8 cellular contexts compared by ENCODE assay signal in the genomic region with DNA sequence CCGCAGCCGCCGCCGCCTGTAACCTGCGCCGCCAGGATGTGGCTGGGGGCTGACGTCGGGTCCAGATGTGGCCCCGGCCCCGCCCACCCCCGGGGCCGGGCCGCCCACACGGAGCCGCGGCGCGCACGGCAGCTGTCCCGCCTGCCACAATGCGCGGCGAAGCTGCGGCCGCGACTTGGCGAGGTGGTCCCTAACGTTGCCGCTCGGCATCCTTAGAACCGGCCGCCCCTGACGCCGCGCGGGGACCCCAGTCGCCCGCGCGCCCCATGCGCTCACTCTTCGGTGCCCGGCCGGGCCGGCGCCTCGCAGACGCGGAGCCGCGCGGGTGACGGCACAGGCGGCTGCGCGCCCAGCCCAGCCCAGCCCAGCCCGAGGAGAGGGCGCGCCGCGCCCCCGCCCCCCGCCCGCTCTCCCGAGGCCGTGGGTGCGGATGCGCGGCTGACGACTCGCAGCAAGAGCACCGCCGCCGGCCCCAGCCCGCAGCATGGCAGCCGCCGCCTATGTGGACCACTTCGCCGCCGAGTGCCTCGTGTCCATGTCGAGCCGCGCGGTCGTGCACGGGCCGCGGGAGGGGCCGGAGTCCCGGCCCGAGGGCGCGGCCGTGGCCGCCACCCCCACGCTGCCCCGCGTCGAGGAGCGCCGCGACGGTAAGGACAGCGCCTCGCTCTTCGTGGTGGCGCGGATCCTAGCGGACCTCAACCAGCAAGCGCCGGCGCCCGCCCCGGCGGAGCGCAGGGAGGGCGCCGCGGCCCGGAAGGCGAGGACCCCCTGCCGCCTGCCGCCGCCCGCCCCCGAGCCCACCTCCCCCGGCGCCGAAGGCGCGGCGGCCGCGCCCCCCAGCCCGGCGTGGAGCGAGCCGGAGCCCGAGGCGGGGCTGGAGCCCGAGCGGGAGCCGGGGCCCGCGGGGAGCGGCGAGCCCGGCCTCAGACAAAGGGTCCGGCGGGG. TPM values are rescaled to one million over a fixed set of nuclear protein-coding genes. Genes with fewer than 3 reads are reported as not detected.
DNase-seq lines count a peak whose midpoint lies in the region; ATAC-seq and TF ChIP-seq lines count a peak whose summit lies in the region.

A gene (plus strand): TSS at position 107 of the 945 bp plus-strand sequence. CDS start 378 bp downstream, at position 485.

- H3K79me2 ChIP-seq in hepatocyte: peaks cover 35% of the 10 kb centered on the region

- H3K36me3 ChIP-seq in hepatocyte (replicated peaks; ENCODE audit: insufficient read depth, low read depth) (no peaks in the 10 kb centered on the region), sigmoid colon (no peaks in the 10 kb centered on the region)

- no peaks in the 10 kb centered on the region for H3K27me3 ChIP-seq in hepatocyte
- H3K27me3 ChIP-seq in sigmoid colon: no peaks in the 10 kb centered on the region

- intact Hi-C loops in sigmoid colon (cut with DNase I): loop anchor here (1.0 to 5.0 kb wide), 4 partner anchors 38 to 335 kb away; a partner anchor contains a TSS

- peak; percentile 47 for DNase-seq in SIG-M5 treated with dmso at 0.1 percent for 504 hours (lab: John Stamatoyannopoulos, UW; ENCODE audit: unreplicated experiment)
- no peak for DNase-seq in SIG-M5 (lab: John Stamatoyannopoulos, UW)
- DNase-seq in anterior cingulate cortex (lab: John Stamatoyannopoulos, UW): peak in 37 of 58 donors; percentile 68 to 90 (median 82)
- DNase-seq in hepatocyte (ENCODE audit: low spot score): peak; percentile 88
- DNase-seq in sigmoid colon: peak; percentile 85
- no peak for DNase-seq in NOMO-1 treated with DMSO at 0.1 percent for 48 hours (lab: John Stamatoyannopoulos, UW; ENCODE audit: unreplicated experiment)

- H2AFZ ChIP-seq in hepatocyte: peak within 1 kb of the TSS; percentile 47

- under 1% methylated on average over 41 of the region's 151 CpGs for WGBS in hepatocyte (ENCODE audit: low lambda C conversion rate, missing lambda C conversion rate)
- 0 to 1% methylated on average over 151 of the region's 151 CpGs for WGBS in sigmoid colon, 2 donors

- peak within 1 kb of the TSS; percentile 99 for H3K4me2 ChIP-seq in hepatocyte

- H3K27ac ChIP-seq in hepatocyte: peak within 1 kb of the TSS; percentile 100
- peak within 1 kb of the TSS; percentile 99 to 100 (median 100) for H3K27ac ChIP-seq in sigmoid colon

- peaks cover 37% of the 10 kb centered on the region for H4K20me1 ChIP-seq in hepatocyte (ENCODE audit: insufficient read depth, poor library complexity, severe bottlenecking)

- TF ChIP-seq POLR2A in Raji (IDR thresholded peaks at IDR 0.05; ENCODE audit: insufficient read depth, low read depth, low read length) (0 out of 2 replicates have a peak, but pooled peaks have one; percentile 57), sigmoid colon (IDR thresholded peaks at IDR 0.05) (no peak)

- TF ChIP-seq EP300 in sigmoid colon (IDR thresholded peaks at IDR 0.05): no peak

- H3K4me1 ChIP-seq in hepatocyte (ENCODE audit: insufficient read depth) (peaks cover 18% of the 10 kb centered on the region), sigmoid colon (peaks cover 0 to 46% (median 42%) of the 10 kb centered on the region in 4 donors)

- H3K9me3 ChIP-seq in hepatocyte (ENCODE audit: low read depth) (no peaks in the 10 kb centered on the region), sigmoid colon (no peaks in the 10 kb centered on the region)

- no peaks in the 10 kb centered on the region for H3K9me2 ChIP-seq in hepatocyte (replicated peaks; ENCODE audit: insufficient read depth)

- H3K4me3 ChIP-seq in hepatocyte (peak within 1 kb of the TSS; percentile 84), sigmoid colon (peak within 1 kb of the TSS; percentile 75 to 95 (median 82))

- no peak for TF ChIP-seq CTCF in hepatocyte (IDR thresholded peaks at IDR 0.05; ENCODE audit: poor library complexity)
- TF ChIP-seq CTCF in sigmoid colon (IDR thresholded peaks at IDR 0.05): no peak

- ATAC-seq in HG02981 (IDR thresholded peaks at IDR 0.05; ENCODE audit: unreplicated experiment): peak; percentile 51

RNA-seq across cellular contexts. Expression of the gene that starts here (rescaled TPM):
- total RNA-seq in hepatocyte: 35.4 and 51.2 TPM in 2 replicates
- 27.3 and 32.7 TPM in 2 replicates for polyA plus RNA-seq in hepatocyte
- 10 to 100 TPM; 18.7 to 28.0 (median 24.5) TPM for total RNA-seq in sigmoid colon
- 10 to 100 TPM; 23.4 to 71.9 (median 48.6) TPM for polyA plus RNA-seq in sigmoid colon

Comparison
In these comparisons a context has a peak if more than half of its experiments do, and no peak if none do; other contexts are left out.
1. DNase-seq: peak in SIG-M5 treated with dmso at 0.1 percent for 504 hours (single experiment), anterior cingulate cortex (37 of 58), hepatocyte (single experiment) and sigmoid colon (single experiment); none in SIG-M5 (single experiment) and NOMO-1 treated with DMSO at 0.1 percent for 48 hours (single experiment).